ENCODE assay signal across 8 cellular contexts in the genomic region with DNA sequence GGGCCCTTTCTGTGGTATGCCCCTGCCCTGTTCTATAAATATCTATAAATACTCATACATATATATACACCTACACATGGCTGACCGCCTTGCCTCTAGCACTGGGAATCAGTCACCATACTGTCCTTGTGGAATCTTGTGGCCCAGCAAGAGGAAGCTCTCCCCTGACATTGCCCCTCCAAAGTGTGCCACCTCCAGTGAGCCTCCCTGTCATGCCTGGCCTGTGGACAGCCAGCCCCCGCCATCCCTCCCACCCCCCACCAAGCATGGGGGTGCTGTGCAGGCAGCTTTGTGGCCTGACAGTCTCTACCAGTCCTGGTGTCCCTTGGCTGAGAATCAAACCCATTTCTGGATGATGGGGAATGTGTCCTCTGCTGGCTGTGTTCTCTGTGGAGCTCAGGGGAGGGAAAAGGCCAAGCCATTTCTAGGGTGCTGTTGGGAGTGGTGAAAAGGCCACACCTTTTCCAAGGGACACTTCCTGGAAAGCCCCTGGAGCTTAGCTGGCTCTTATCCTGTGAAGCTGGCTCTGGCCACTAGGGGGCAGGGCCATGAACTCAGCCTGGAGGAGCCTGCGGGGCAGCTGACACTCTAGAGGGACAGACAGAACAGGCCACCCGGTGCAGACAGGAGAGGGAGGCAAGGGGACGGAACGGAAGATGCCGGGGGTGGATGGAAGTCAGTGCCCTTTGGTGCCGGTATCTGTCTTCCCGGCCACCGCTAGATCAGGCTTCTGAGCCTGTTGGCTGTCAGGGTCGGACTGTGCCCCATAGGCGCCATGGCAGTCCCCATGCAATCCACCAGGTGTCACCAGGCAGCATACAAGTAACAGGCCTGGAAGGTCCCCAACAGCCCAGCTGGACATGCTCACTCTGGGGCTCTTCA.
A peak's percentile ranks its signal among the peaks of the same experiment; 100 is the strongest.
DNase-seq lines count a peak whose midpoint lies in the region; ATAC-seq and TF ChIP-seq lines count a peak whose summit lies in the region.
"Not testable (repeated sequence)": the region's sequence is repeated elsewhere in the genome, so short reads cannot be mapped to it uniquely, and the experiment has no call there.

No MANE protein-coding gene starts in this region.

- H3K27me3 ChIP-seq in Caco-2 (replicated peaks; ENCODE audit: control insufficient read depth, insufficient read depth, low read length); neutrophil: not testable (repeated sequence)

- BruUV-seq in Caco-2 (replicated peaks; lab: Mats Ljungman, UMichigan), result not testable (repeated sequence)

- CTCF ChIA-PET in Caco-2 (lab: Charles Lee), result interaction anchor here (0.6 to 0.8 kb wide), 4 partner anchors 47 to 728 kb away, joined by 3 to 10 read pairs (median 6); no protein-coding TSS in a partner anchor

- not testable (repeated sequence) for H3K9me3 ChIP-seq in Caco-2, neutrophil

- H3K27ac ChIP-seq in neutrophil, result not testable (repeated sequence)

- H3K4me3 ChIP-seq in Caco-2 (ENCODE audit: low read depth, low read length), result peak overlapping the region; percentile 39
- peak overlapping the region; percentile 26 to 30 for H3K4me3 ChIP-seq in neutrophil (ENCODE audit: low read depth in 1 of 2, low read length in 1 of 2)

- H3K27me3 Mint-ChIP-seq in Caco-2 (ENCODE audit: insufficient read depth, unreplicated experiment), result not testable (repeated sequence)
- peaks cover 12% of the 10 kb centered on the region for H3K27me3 Mint-ChIP-seq in brain

- not testable (repeated sequence) for H3K36me3 Mint-ChIP-seq in Caco-2 (ENCODE audit: insufficient read depth, unreplicated experiment); brain

- not testable (repeated sequence) for H3K4me1 ChIP-seq in Caco-2; neutrophil (ENCODE audit: control insufficient read depth in 1 of 2, insufficient read depth in 1 of 2, low read depth in 1 of 2, low read length in 1 of 2)

- not testable (repeated sequence) for H3K36me3 ChIP-seq in Caco-2 (ENCODE audit: control insufficient read depth, insufficient read depth, low read length); neutrophil

- intact Hi-C loops in Caco-2 (cut with micrococcal nuclease; ENCODE audit: unreplicated experiment); left ventricle myocardium superior (cut with micrococcal nuclease): not testable (repeated sequence)

- peak; percentile 64 to 76 for TF ChIP-seq CTCF in Caco-2 (IDR thresholded peaks at IDR 0.05; ENCODE audit: insufficient read depth in 1 of 2, low read depth in 1 of 2, low read length in 1 of 2, severe bottlenecking in 1 of 2, unreplicated experiment in 1 of 2)
- peak; percentile 54 to 76 for TF ChIP-seq CTCF in brain (conservative IDR thresholded peaks at IDR 0.05)
- TF ChIP-seq CTCF in neutrophil (IDR thresholded peaks at IDR 0.05), result peak; percentile 72

- ATAC-seq in left ventricle myocardium superior, result peak; percentile 75

- not testable (repeated sequence) for H3K9me3 Mint-ChIP-seq in Caco-2 (ENCODE audit: unreplicated experiment); brain

- peak; percentile 83 to 84 for DNase-seq in Caco-2
- DNase-seq in HS-5 (ENCODE audit: low read depth), result peak; percentile 39
- DNase-seq in NCI-H82 treated with DMSO at 0.1 percent for 48 hours (lab: John Stamatoyannopoulos, UW; ENCODE audit: unreplicated experiment), result peak; percentile 46
- peak; percentile 60 to 66 for DNase-seq in activated CD4-positive, alpha-beta T cell treated with anti-CD3 and anti-CD28 coated beads for 24 hours (ENCODE audit: low read depth in 2 of 2)
- DNase-seq in left ventricle myocardium superior, result peak; percentile 86
- DNase-seq in stimulated activated CD8-positive, alpha-beta memory T cell treated with anti-CD3 and anti-CD28 coated beads, Interleukin-4, amount 100 ng/mL, for 48 hours, result peak; percentile 86

- H3K4me3 Mint-ChIP-seq in Caco-2 (ENCODE audit: unreplicated experiment), result peak overlapping the region; percentile 75
- H3K4me3 Mint-ChIP-seq in brain, result peak overlapping the region; percentile 71 to 84 (median 81)

- peak overlapping the region; percentile 35 for H3K27ac Mint-ChIP-seq in Caco-2 (ENCODE audit: unreplicated experiment)
- H3K27ac Mint-ChIP-seq in brain, result peak overlapping the region; percentile 12 to 80 (median 71)

- not testable (repeated sequence) for H3K4me1 Mint-ChIP-seq in Caco-2 (ENCODE audit: low read depth, unreplicated experiment); brain

- POLR2A ChIA-PET in Caco-2 (lab: Charles Lee), result not testable (repeated sequence)
